In the genomic region with DNA sequence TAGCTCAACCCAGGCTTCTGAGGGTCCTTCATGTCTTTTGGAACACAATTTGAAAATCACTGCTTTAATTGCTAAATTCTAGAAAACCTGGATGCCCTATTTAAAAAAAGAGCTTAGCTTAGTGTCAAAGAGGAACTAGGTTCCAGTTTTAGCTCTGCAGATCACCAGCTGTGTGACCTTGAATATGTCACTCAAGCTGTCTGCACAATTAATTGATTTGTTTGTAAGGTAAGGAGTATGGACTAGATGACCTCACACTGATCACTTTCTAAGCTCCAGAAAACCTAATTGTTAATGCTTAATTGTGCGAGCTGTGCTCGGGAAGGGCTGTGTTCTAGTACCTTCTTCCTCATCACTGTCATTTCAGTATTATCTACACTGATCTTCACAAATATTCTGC, we compare ENCODE assay signal across 1 cellular context.
TF ChIP-seq lines count a peak whose summit lies in the region.

No MANE protein-coding gene starts in this region.

TF ChIP-seq in GM23338, 12 proteins besides CTCF, POLR2A, EP300 and RAD21 (continued from another document):
- TF ChIP-seq, protein P1, sequence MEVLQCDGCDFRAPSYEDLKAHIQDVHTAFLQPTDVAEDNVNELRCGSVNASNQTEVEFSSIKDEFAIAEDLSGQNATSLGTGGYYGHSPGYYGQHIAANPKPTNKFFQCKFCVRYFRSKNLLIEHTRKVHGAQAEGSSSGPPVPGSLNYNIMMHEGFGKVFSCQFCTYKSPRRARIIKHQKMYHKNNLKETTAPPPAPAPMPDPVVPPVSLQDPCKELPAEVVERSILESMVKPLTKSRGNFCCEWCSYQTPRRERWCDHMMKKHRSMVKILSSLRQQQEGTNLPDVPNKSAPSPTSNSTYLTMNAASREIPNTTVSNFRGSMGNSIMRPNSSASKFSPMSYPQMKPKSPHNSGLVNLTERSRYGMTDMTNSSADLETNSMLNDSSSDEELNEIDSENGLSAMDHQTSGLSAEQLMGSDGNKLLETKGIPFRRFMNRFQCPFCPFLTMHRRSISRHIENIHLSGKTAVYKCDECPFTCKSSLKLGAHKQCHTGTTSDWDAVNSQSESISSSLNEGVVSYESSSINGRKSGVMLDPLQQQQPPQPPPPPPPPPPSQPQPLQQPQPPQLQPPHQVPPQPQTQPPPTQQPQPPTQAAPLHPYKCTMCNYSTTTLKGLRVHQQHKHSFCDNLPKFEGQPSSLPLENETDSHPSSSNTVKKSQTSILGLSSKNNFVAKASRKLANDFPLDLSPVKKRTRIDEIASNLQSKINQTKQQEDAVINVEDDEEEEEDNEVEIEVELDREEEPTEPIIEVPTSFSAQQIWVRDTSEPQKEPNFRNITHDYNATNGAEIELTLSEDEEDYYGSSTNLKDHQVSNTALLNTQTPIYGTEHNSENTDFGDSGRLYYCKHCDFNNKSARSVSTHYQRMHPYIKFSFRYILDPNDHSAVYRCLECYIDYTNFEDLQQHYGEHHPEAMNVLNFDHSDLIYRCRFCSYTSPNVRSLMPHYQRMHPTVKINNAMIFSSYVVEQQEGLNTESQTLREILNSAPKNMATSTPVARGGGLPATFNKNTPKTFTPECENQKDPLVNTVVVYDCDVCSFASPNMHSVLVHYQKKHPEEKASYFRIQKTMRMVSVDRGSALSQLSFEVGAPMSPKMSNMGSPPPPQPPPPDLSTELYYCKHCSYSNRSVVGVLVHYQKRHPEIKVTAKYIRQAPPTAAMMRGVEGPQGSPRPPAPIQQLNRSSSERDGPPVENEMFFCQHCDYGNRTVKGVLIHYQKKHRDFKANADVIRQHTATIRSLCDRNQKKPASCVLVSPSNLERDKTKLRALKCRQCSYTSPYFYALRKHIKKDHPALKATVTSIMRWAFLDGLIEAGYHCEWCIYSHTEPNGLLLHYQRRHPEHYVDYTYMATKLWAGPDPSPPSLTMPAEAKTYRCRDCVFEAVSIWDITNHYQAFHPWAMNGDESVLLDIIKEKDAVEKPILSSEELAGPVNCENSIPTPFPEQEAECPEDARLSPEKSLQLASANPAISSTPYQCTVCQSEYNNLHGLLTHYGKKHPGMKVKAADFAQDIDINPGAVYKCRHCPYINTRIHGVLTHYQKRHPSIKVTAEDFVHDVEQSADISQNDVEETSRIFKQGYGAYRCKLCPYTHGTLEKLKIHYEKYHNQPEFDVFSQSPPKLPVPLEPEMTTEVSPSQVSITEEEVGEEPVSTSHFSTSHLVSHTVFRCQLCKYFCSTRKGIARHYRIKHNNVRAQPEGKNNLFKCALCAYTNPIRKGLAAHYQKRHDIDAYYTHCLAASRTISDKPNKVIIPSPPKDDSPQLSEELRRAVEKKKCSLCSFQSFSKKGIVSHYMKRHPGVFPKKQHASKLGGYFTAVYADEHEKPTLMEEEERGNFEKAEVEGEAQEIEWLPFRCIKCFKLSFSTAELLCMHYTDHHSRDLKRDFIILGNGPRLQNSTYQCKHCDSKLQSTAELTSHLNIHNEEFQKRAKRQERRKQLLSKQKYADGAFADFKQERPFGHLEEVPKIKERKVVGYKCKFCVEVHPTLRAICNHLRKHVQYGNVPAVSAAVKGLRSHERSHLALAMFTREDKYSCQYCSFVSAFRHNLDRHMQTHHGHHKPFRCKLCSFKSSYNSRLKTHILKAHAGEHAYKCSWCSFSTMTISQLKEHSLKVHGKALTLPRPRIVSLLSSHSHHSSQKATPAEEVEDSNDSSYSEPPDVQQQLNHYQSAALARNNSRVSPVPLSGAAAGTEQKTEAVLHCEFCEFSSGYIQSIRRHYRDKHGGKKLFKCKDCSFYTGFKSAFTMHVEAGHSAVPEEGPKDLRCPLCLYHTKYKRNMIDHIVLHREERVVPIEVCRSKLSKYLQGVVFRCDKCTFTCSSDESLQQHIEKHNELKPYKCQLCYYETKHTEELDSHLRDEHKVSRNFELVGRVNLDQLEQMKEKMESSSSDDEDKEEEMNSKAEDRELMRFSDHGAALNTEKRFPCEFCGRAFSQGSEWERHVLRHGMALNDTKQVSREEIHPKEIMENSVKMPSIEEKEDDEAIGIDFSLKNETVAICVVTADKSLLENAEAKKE (CRISPR knock-in tag; IDR thresholded peaks at IDR 0.05): no peak
- TF ChIP-seq, protein P2, sequence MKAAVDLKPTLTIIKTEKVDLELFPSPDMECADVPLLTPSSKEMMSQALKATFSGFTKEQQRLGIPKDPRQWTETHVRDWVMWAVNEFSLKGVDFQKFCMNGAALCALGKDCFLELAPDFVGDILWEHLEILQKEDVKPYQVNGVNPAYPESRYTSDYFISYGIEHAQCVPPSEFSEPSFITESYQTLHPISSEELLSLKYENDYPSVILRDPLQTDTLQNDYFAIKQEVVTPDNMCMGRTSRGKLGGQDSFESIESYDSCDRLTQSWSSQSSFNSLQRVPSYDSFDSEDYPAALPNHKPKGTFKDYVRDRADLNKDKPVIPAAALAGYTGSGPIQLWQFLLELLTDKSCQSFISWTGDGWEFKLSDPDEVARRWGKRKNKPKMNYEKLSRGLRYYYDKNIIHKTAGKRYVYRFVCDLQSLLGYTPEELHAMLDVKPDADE (IDR thresholded peaks at IDR 0.05): no peak
- no peak for TF ChIP-seq CREB1 (CRISPR knock-in tag; IDR thresholded peaks at IDR 0.05; ENCODE audit: low read depth)
- TF ChIP-seq ZNF331 (CRISPR knock-in tag; IDR thresholded peaks at IDR 0.05; ENCODE audit: low read depth): no peak
- no peak for TF ChIP-seq STAT1 (IDR thresholded peaks at IDR 0.05; ENCODE audit: unreplicated experiment)
- TF ChIP-seq, protein P3, sequence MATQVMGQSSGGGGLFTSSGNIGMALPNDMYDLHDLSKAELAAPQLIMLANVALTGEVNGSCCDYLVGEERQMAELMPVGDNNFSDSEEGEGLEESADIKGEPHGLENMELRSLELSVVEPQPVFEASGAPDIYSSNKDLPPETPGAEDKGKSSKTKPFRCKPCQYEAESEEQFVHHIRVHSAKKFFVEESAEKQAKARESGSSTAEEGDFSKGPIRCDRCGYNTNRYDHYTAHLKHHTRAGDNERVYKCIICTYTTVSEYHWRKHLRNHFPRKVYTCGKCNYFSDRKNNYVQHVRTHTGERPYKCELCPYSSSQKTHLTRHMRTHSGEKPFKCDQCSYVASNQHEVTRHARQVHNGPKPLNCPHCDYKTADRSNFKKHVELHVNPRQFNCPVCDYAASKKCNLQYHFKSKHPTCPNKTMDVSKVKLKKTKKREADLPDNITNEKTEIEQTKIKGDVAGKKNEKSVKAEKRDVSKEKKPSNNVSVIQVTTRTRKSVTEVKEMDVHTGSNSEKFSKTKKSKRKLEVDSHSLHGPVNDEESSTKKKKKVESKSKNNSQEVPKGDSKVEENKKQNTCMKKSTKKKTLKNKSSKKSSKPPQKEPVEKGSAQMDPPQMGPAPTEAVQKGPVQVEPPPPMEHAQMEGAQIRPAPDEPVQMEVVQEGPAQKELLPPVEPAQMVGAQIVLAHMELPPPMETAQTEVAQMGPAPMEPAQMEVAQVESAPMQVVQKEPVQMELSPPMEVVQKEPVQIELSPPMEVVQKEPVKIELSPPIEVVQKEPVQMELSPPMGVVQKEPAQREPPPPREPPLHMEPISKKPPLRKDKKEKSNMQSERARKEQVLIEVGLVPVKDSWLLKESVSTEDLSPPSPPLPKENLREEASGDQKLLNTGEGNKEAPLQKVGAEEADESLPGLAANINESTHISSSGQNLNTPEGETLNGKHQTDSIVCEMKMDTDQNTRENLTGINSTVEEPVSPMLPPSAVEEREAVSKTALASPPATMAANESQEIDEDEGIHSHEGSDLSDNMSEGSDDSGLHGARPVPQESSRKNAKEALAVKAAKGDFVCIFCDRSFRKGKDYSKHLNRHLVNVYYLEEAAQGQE (IDR thresholded peaks at IDR 0.05; ENCODE audit: unreplicated experiment): no peak
- no peak for TF ChIP-seq ZNF114 (CRISPR knock-in tag; IDR thresholded peaks at IDR 0.05)
- no peak for TF ChIP-seq EZH2 (IDR thresholded peaks at IDR 0.05; ENCODE audit: low read depth, unreplicated experiment)
- no peak for TF ChIP-seq EZH2phosphoT487 (IDR thresholded peaks at IDR 0.05; ENCODE audit: unreplicated experiment)
- no peak for TF ChIP-seq POLR2AphosphoS5 (IDR thresholded peaks at IDR 0.05; ENCODE audit: low read depth)
- no peak for TF ChIP-seq NANOG (IDR thresholded peaks at IDR 0.05; ENCODE audit: borderline replicate concordance)
